In the genomic region with DNA sequence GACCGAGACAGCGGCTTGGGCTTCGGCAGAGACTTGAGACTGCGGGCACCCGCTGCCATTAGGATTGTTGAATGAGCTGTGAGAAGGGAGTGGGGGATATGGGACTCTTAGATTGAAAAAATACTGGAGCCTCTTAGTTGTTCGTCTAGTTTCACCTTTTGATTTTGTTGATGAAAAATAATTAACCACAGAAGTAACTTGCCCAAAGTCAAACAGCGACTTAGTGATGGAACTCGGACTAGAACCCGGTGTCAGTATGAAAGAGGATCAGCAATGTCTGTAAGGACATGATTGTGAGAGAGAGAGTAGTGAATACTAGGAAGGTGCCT, we compare ENCODE assay signal across 8 cellular contexts. TPM values are rescaled to one million over a fixed set of nuclear protein-coding genes. Genes with fewer than 3 reads are reported as not detected.
A peak's percentile ranks its signal among the peaks of the same experiment; 100 is the strongest.
DNase-seq lines count a peak whose midpoint lies in the region; ATAC-seq and TF ChIP-seq lines count a peak whose summit lies in the region.

No MANE protein-coding gene starts in this region.

- 1% methylated on average over 9 of the region's 9 CpGs for WGBS in right cardiac atrium

- H3K4me3 Mint-ChIP-seq in progenitor cell of endocrine pancreas (ENCODE audit: low read depth) = no peak overlapping the region

- H3K9me3 Mint-ChIP-seq in progenitor cell of endocrine pancreas (ENCODE audit: low read depth) = no peaks in the 10 kb centered on the region

- H3K27ac Mint-ChIP-seq in progenitor cell of endocrine pancreas = no peak overlapping the region

- intact Hi-C loops in right cardiac atrium (cut with DNase I) = no loop called here

- no peaks in the 10 kb centered on the region for H3K27me3 ChIP-seq in right cardiac atrium (ENCODE audit: control insufficient read depth, insufficient read depth)

- H3K4me3 ChIP-seq in GM08714 (ENCODE audit: low read length) (peak overlapping the region; percentile 84), SK-N-MC (peak overlapping the region; percentile 87), right cardiac atrium (ENCODE audit: low read length) (peak overlapping the region; percentile 72), skin epidermis (peak overlapping the region; percentile 62 to 96 (median 87))

- TF ChIP-seq CTCF in progenitor cell of endocrine pancreas (IDR thresholded peaks at IDR 0.05; ENCODE audit: unreplicated experiment) = no peak

- no peak for DNase-seq in SK-N-MC (ENCODE audit: low read depth, low spot score)
- no peak for DNase-seq in right cardiac atrium
- no peak for DNase-seq in progenitor cell of endocrine pancreas (ENCODE audit: low spot score, unreplicated experiment)
- no peak for DNase-seq in HuH-7 (ENCODE audit: low spot score)

- ATAC-seq in right cardiac atrium (no peak), GM19035 (IDR thresholded peaks at IDR 0.05; ENCODE audit: unreplicated experiment) (no peak), HG03469 (IDR thresholded peaks at IDR 0.05; ENCODE audit: unreplicated experiment) (no peak)

- H3K27me3 Mint-ChIP-seq in progenitor cell of endocrine pancreas = peaks cover 28% of the 10 kb centered on the region

- peaks cover 1% of the 10 kb centered on the region for H3K36me3 Mint-ChIP-seq in progenitor cell of endocrine pancreas (ENCODE audit: insufficient read depth)

- H3K9me3 ChIP-seq in SK-N-MC (ENCODE audit: low read depth, low read length) (no peaks in the 10 kb centered on the region), right cardiac atrium (ENCODE audit: control insufficient read depth, low read length) (no peaks in the 10 kb centered on the region)

- H3K27ac ChIP-seq in SK-N-MC (no peak overlapping the region), right cardiac atrium (ENCODE audit: low read length) (peak overlapping the region; percentile 90), skin epidermis (peak overlapping the region in 20 of 21 experiments; percentile 20 to 98 (median 78))

- no peaks in the 10 kb centered on the region for H3K36me3 ChIP-seq in SK-N-MC (ENCODE audit: insufficient read depth, low read length)

- peaks cover 6% of the 10 kb centered on the region for H3K4me1 Mint-ChIP-seq in progenitor cell of endocrine pancreas (ENCODE audit: low read depth)

- H3K4me1 ChIP-seq in right cardiac atrium (ENCODE audit: control insufficient read depth, insufficient read depth, low read length) = no peaks in the 10 kb centered on the region

- H3K9ac ChIP-seq in SK-N-MC (ENCODE audit: insufficient read length) = peak overlapping the region; percentile 78

RNA-seq across cellular contexts. Expression of a gene that starts 0.5 kb away (rescaled TPM):
- total RNA-seq in right cardiac atrium (10 to 100 TPM; 52.8 to 60.8 (median 58.4) TPM), progenitor cell of endocrine pancreas (63.0 and 72.8 TPM in 2 replicates)
- 19.8 TPM for polyA plus RNA-seq in right cardiac atrium
